In the genomic region with DNA sequence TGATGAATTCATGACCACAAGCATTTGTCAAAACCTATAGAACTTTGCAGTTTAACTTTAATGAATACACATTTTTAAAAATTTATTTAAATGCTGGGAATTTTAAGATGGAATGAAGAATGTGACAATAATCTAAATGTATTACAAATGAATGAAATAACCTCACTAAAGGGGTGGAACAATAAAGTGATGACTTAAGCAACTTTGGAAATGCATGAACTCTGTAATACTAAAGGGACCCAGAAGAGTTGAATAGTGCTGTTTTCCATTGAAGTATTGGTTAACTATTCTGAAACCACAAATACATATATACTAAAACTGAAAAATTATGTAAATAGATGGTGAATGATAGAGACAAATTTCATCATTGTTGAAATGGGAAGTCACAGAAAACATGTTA, we compare ENCODE assay signal across 28 cellular contexts.
"Had no signal": no experiment of that assay in that cellular context is flagged by ENCODE, and none has a peak within 500 bp of the region (broad histone marks: within the 10 kb centered on the region; RNA-seq: fewer than 3 reads in every experiment).

No MANE protein-coding gene starts in this region.

- H3K36me3 ChIP-seq: colonic mucosa, esophagus muscularis mucosa, esophagus squamous epithelium, gastrocnemius medialis, gastroesophageal sphincter, heart left ventricle, heart right ventricle had no signal

- H3K4me3 ChIP-seq: colonic mucosa, coronary artery, dorsolateral prefrontal cortex, esophagus muscularis mucosa, esophagus squamous epithelium, gastrocnemius medialis, gastroesophageal sphincter, heart left ventricle, heart right ventricle had no signal

- FAIRE-seq: colon, endometrium, endothelial cell of umbilical vein, frontal cortex had no signal

- DNase-seq: colonic mucosa; cortex of kidney; dermis blood vessel endothelial cell; dorsolateral prefrontal cortex; effector CD4-positive, alpha-beta T cell; effector CD8-positive, alpha-beta T cell; effector memory CD4-positive, alpha-beta T cell; effector memory CD8-positive, alpha-beta T cell; endodermal cell; erythroblast; esophagus squamous epithelium; foreskin fibroblast; foreskin keratinocyte; foreskin melanocyte; gastrocnemius medialis; glutamatergic neuron; head of caudate nucleus; heart left ventricle; heart right ventricle had no signal

- H3K27ac ChIP-seq: colonic mucosa, coronary artery, dorsolateral prefrontal cortex, epithelial cell of prostate, esophagus muscularis mucosa, esophagus squamous epithelium, foreskin keratinocyte, gastrocnemius medialis, gastroesophageal sphincter, heart left ventricle, heart right ventricle had no signal

- H3K4me1 ChIP-seq: colonic mucosa, esophagus muscularis mucosa, esophagus squamous epithelium, foreskin keratinocyte, gastrocnemius medialis, gastroesophageal sphincter, heart left ventricle, heart right ventricle had no signal

- ATAC-seq: effector memory CD8-positive, alpha-beta T cell; esophagus mucosa; foreskin keratinocyte; gastrocnemius medialis; gastroesophageal sphincter; heart left ventricle; heart right ventricle had no signal

- H3K9me3 ChIP-seq: colonic mucosa, esophagus muscularis mucosa, gastrocnemius medialis, gastroesophageal sphincter, heart left ventricle had no signal

- H3K27me3 ChIP-seq: colonic mucosa, dorsolateral prefrontal cortex, esophagus muscularis mucosa, esophagus squamous epithelium, foreskin keratinocyte, gastrocnemius medialis, gastroesophageal sphincter, heart left ventricle, heart right ventricle had no signal
